In genomic region chrX:154313147-154313546, GRCh38 we compare ENCODE assay signal across 15 cellular contexts. TPM values are rescaled to one million over a fixed set of nuclear protein-coding genes. Genes with fewer than 3 reads are reported as not detected.
DNase-seq lines count a peak whose midpoint lies in the region; ATAC-seq and TF ChIP-seq lines count a peak whose summit lies in the region.
"Had no signal": no experiment of that assay in that cellular context is flagged by ENCODE, and none has a peak within 500 bp of the region (broad histone marks: within the 10 kb centered on the region; RNA-seq: fewer than 3 reads in every experiment).

No MANE protein-coding gene starts in this region.

- H3K4me1 ChIP-seq in spleen, result peaks cover 0 to 26% (median 8%) of the 10 kb centered on the region in 6 donors
- no peaks in the 10 kb centered on the region for H3K4me1 ChIP-seq in trophoblast cell (ENCODE audit: control insufficient read depth in 1 of 2, insufficient read depth in 2 of 2, low read length in 2 of 2)
- H3K4me1 ChIP-seq: prostate gland had no signal

- H3K9me3 Mint-ChIP-seq in activated CD4-positive, alpha-beta T cell treated with anti-CD3 and anti-CD28 coated beads, Interleukin-2, amount 10 ng/mL, durations not matched to agents 24 days and 14 days, result no peaks in the 10 kb centered on the region
- no peaks in the 10 kb centered on the region for H3K9me3 Mint-ChIP-seq in activated naive CD4-positive, alpha-beta T cell treated with anti-CD3 and anti-CD28 coated beads, Interleukin-2, amount 10 ng/mL, durations not matched to agents 7 days and 5 days

- WGBS in spleen, 5 donors, result 50 to 68% (median 62%) methylated on average over 5 of the region's 5 CpGs
- WGBS in trophoblast cell (ENCODE audit: extremely low coverage, insufficient coverage, insufficient read length), result no CpG with 5 or more reads among the region's 5 CpGs

- peak; percentile 48 for ATAC-seq in GM21786 (IDR thresholded peaks at IDR 0.05; ENCODE audit: unreplicated experiment)

- H3K4me1 Mint-ChIP-seq in activated CD4-positive, alpha-beta T cell treated with anti-CD3 and anti-CD28 coated beads, Interleukin-2, amount 10 ng/mL, durations not matched to agents 24 days and 14 days, result peaks cover 39% of the 10 kb centered on the region
- H3K4me1 Mint-ChIP-seq in activated naive CD4-positive, alpha-beta T cell treated with anti-CD3 and anti-CD28 coated beads, Interleukin-2, amount 10 ng/mL, durations not matched to agents 7 days and 5 days, result peaks cover 44% of the 10 kb centered on the region

- H4K8ac ChIP-seq in trophoblast cell (ENCODE audit: low read depth, low read length), result no peak overlapping the region

- no peak overlapping the region for H2BK120ac ChIP-seq in trophoblast cell (ENCODE audit: insufficient read depth, low read length, poor library complexity)

- no peak overlapping the region for H2BK5ac ChIP-seq in trophoblast cell (ENCODE audit: low read depth, low read length, poor library complexity)

- no peaks in the 10 kb centered on the region for H3K9me3 ChIP-seq in spleen
- no peaks in the 10 kb centered on the region for H3K9me3 ChIP-seq in trophoblast cell (ENCODE audit: insufficient read depth, low read depth, low read length)
- H3K9me3 ChIP-seq: prostate gland had no signal

- no peak overlapping the region for H2AK5ac ChIP-seq in trophoblast cell (ENCODE audit: low read length)

- H3K79me2 ChIP-seq in trophoblast cell (ENCODE audit: control insufficient read depth, insufficient read depth, low read length, poor library complexity), result no peaks in the 10 kb centered on the region

- no peak overlapping the region for H3K4me3 ChIP-seq in spleen
- no peak overlapping the region for H3K4me3 ChIP-seq in trophoblast cell (ENCODE audit: low read depth, low read length)
- H3K4me3 ChIP-seq: prostate gland had no signal

- H3K4me3 Mint-ChIP-seq in activated CD4-positive, alpha-beta T cell treated with anti-CD3 and anti-CD28 coated beads, Interleukin-2, amount 10 ng/mL, durations not matched to agents 24 days and 14 days, result peak overlapping the region; percentile 65
- H3K4me3 Mint-ChIP-seq in activated naive CD4-positive, alpha-beta T cell treated with anti-CD3 and anti-CD28 coated beads, Interleukin-2, amount 10 ng/mL, durations not matched to agents 7 days and 5 days, result no peak overlapping the region

- H3K27me3 ChIP-seq in spleen (replicated peaks in 1 of 7) (peaks cover 0 to 6% (median 0%) of the 10 kb centered on the region in 7 donors), trophoblast cell (ENCODE audit: insufficient read depth, low read length) (no peaks in the 10 kb centered on the region)

- no peaks in the 10 kb centered on the region for H3K79me1 ChIP-seq in trophoblast cell (ENCODE audit: low read length)

- no peak overlapping the region for H4K91ac ChIP-seq in trophoblast cell (ENCODE audit: low read depth, low read length)

- H4K12ac ChIP-seq in trophoblast cell (ENCODE audit: low read depth, low read length), result no peak overlapping the region

- no peak overlapping the region for H3K14ac ChIP-seq in trophoblast cell (ENCODE audit: low read length)

- no peak overlapping the region for H3K18ac ChIP-seq in trophoblast cell (ENCODE audit: low read length)

- no peak overlapping the region for H3K23ac ChIP-seq in trophoblast cell (ENCODE audit: low read length)

- TF ChIP-seq CTCF in spleen (IDR thresholded peaks at IDR 0.05 in 8 of 11, conservative IDR thresholded peaks at IDR 0.05 in 3 of 11), result no peak

- no peak overlapping the region for H2BK12ac ChIP-seq in trophoblast cell (ENCODE audit: low read length)

- H3K27ac ChIP-seq in spleen, result peak overlapping the region in 3 of 8 donors; percentile 23 to 43 (median 28)
- H3K27ac ChIP-seq in trophoblast cell (ENCODE audit: low read depth, low read length), result no peak overlapping the region
- H3K27ac ChIP-seq: prostate gland, RWPE1 had no signal

- no peak for TF ChIP-seq POLR2A in spleen (IDR thresholded peaks at IDR 0.05)

- DNase-seq in activated CD4-positive, alpha-beta T cell treated with anti-CD3 and anti-CD28 coated beads, Interleukin-2, amount 10 ng/mL, durations not matched to agents 24 days and 14 days, result peak; percentile 61
- DNase-seq in activated CD4-positive, alpha-beta T cell treated with anti-CD3 and anti-CD28 coated beads for 1 hour, result no peak
- no peak for DNase-seq in activated naive CD4-positive, alpha-beta T cell treated with anti-CD3 and anti-CD28 coated beads, Interleukin-2, amount 10 ng/mL, durations not matched to agents 7 days and 5 days
- DNase-seq in spleen, result peak; percentile 28
- no peak for DNase-seq in inferior parietal cortex (ENCODE audit: extremely low spot score)
- DNase-seq in trophoblast cell, result no peak
- no peak for DNase-seq in GM19240 (ENCODE audit: insufficient read length, low spot score)
- DNase-seq: activated CD4-positive, CD25-positive, alpha-beta regulatory T cell treated with anti-CD3 and anti-CD28 coated beads, Interleukin-2, amount 50 U/mL, for 72 hours; kidney glomerular epithelial cell; NCI-H2029; NCI-H774 had no signal

- CTCF ChIA-PET in activated naive CD4-positive, alpha-beta T cell treated with anti-CD3 and anti-CD28 coated beads, Interleukin-2, amount 10 ng/mL, durations not matched to agents 7 days and 5 days (lab: Charles Lee), result no interaction called here

- no peaks in the 10 kb centered on the region for H3K36me3 Mint-ChIP-seq in activated CD4-positive, alpha-beta T cell treated with anti-CD3 and anti-CD28 coated beads, Interleukin-2, amount 10 ng/mL, durations not matched to agents 24 days and 14 days (ENCODE audit: low read depth)
- no peaks in the 10 kb centered on the region for H3K36me3 Mint-ChIP-seq in activated naive CD4-positive, alpha-beta T cell treated with anti-CD3 and anti-CD28 coated beads, Interleukin-2, amount 10 ng/mL, durations not matched to agents 7 days and 5 days

- peak overlapping the region; percentile 85 for H3K27ac Mint-ChIP-seq in activated CD4-positive, alpha-beta T cell treated with anti-CD3 and anti-CD28 coated beads, Interleukin-2, amount 10 ng/mL, durations not matched to agents 24 days and 14 days
- H3K27ac Mint-ChIP-seq in activated naive CD4-positive, alpha-beta T cell treated with anti-CD3 and anti-CD28 coated beads, Interleukin-2, amount 10 ng/mL, durations not matched to agents 7 days and 5 days, result peak overlapping the region; percentile 76

- no peaks in the 10 kb centered on the region for H3K27me3 Mint-ChIP-seq in activated CD4-positive, alpha-beta T cell treated with anti-CD3 and anti-CD28 coated beads, Interleukin-2, amount 10 ng/mL, durations not matched to agents 24 days and 14 days
- H3K27me3 Mint-ChIP-seq in activated naive CD4-positive, alpha-beta T cell treated with anti-CD3 and anti-CD28 coated beads, Interleukin-2, amount 10 ng/mL, durations not matched to agents 7 days and 5 days, result peaks cover 5% of the 10 kb centered on the region

- H2AFZ ChIP-seq in trophoblast cell (ENCODE audit: insufficient read depth, low read length, poor library complexity), result no peak overlapping the region

- no peaks in the 10 kb centered on the region for H3K36me3 ChIP-seq in spleen
- H3K36me3 ChIP-seq in trophoblast cell (ENCODE audit: control insufficient read depth in 1 of 2, insufficient read depth in 2 of 2, low read length in 2 of 2), result no peaks in the 10 kb centered on the region
- H3K36me3 ChIP-seq: prostate gland had no signal

- no peak overlapping the region for H3K9ac ChIP-seq in trophoblast cell (ENCODE audit: low read length)

- no peak overlapping the region for H3K4me2 ChIP-seq in trophoblast cell (ENCODE audit: low read length)

- H3K4ac ChIP-seq in trophoblast cell (ENCODE audit: low read depth, low read length), result no peak overlapping the region

- intact Hi-C loops in activated CD4-positive, alpha-beta T cell treated with anti-CD3 and anti-CD28 coated beads, Interleukin-2, amount 10 ng/mL, durations not matched to agents 24 days and 14 days (cut with micrococcal nuclease), result no loop called here
- intact Hi-C loops in spleen (cut with DNase I; ENCODE audit: low total_unique reads), result no loop called here

RNA-seq across cellular contexts. Expression of gene TKTL1, which starts 17.6 kb away (rescaled TPM):
- total RNA-seq in activated CD4-positive, alpha-beta T cell treated with anti-CD3 and anti-CD28 coated beads, Interleukin-2, amount 10 ng/mL, durations not matched to agents 24 days and 14 days, result not detected in 2 replicates
- total RNA-seq in spleen, result 1 to 10 TPM in 3 of 7 donors, under 1 TPM in 3, not detected in 1; 0.42 to 3.7 (median 1.2) TPM
- under 1 TPM; 0.13 to 0.57 (median 0.24) TPM for polyA plus RNA-seq in spleen
- not detected in 2 replicates for polyA plus RNA-seq in trophoblast cell (2013)
- total RNA-seq: G401 had no signal

RNA-seq across cellular contexts. Expression of gene TEX28, which starts 18.2 kb away (rescaled TPM):
- not detected in 2 replicates for total RNA-seq in activated CD4-positive, alpha-beta T cell treated with anti-CD3 and anti-CD28 coated beads, Interleukin-2, amount 10 ng/mL, durations not matched to agents 24 days and 14 days
- total RNA-seq in spleen, result not detected
- not detected for polyA plus RNA-seq in spleen
- not detected in 2 replicates for polyA plus RNA-seq in trophoblast cell (2013)
- total RNA-seq: G401 had no signal

RNA-seq across cellular contexts. Expression of gene OPN1MW3, which starts 55.8 kb away (rescaled TPM):
- total RNA-seq in activated CD4-positive, alpha-beta T cell treated with anti-CD3 and anti-CD28 coated beads, Interleukin-2, amount 10 ng/mL, durations not matched to agents 24 days and 14 days, result not detected in 2 replicates
- not detected for total RNA-seq in spleen
- not detected for polyA plus RNA-seq in spleen
- polyA plus RNA-seq in trophoblast cell (2013), result not detected in 2 replicates
- total RNA-seq: G401, prostate gland had no signal

Comparison
In these comparisons a context has a peak if more than half of its experiments do, and no peak if none do; other contexts are left out.
1. DNase-seq: peak in activated CD4-positive, alpha-beta T cell treated with anti-CD3 and anti-CD28 coated beads, Interleukin-2, amount 10 ng/mL, durations not matched to agents 24 days and 14 days (single experiment) and spleen (single experiment); none in activated CD4-positive, alpha-beta T cell treated with anti-CD3 and anti-CD28 coated beads for 1 hour (single experiment), activated naive CD4-positive, alpha-beta T cell treated with anti-CD3 and anti-CD28 coated beads, Interleukin-2, amount 10 ng/mL, durations not matched to agents 7 days and 5 days (single experiment), inferior parietal cortex (single experiment), trophoblast cell (0 of 2) and GM19240 (single experiment).